ENCODE assay signal across 9 cellular contexts in genomic region chr1:31930827-31931226, GRCh38. TPM values are rescaled to one million over a fixed set of nuclear protein-coding genes. Genes with fewer than 3 reads are reported as not detected.
DNase-seq lines count a peak whose midpoint lies in the region; ATAC-seq, FAIRE-seq and TF ChIP-seq lines count a peak whose summit lies in the region.
"Had no signal": no experiment of that assay in that cellular context is flagged by ENCODE, and none has a peak within 500 bp of the region (broad histone marks: within the 10 kb centered on the region; RNA-seq: fewer than 3 reads in every experiment).

No MANE protein-coding gene starts in this region.

- H3K4me2 ChIP-seq in DOHH2 (ENCODE audit: low read length) = peak overlapping the region; percentile 90

- H3K9me3 Mint-ChIP-seq in chondrocyte (ENCODE audit: low read depth) (no peaks in the 10 kb centered on the region), progenitor cell of endocrine pancreas (ENCODE audit: low read depth) (no peaks in the 10 kb centered on the region)

- DNase-seq in NAMALWA (ENCODE audit: low spot score) (peak; percentile 63), chondrocyte (ENCODE audit: low spot score) (no peak), progenitor cell of endocrine pancreas (ENCODE audit: low spot score, unreplicated experiment) (no peak), HTR-8/SVneo (ENCODE audit: insufficient read length, low spot score) (no peak)
- no peak for DNase-seq in stimulated activated CD4-positive, alpha-beta T cell treated with anti-CD3 and anti-CD28 coated beads, Interleukin-15, amount 100 ng/mL, for 24 hours
- no peak for DNase-seq in stimulated activated CD4-positive, alpha-beta T cell treated with anti-CD3 and anti-CD28 coated beads, Interleukin-12 subunit alpha, Interleukin-12 subunit beta, amount 100 ng/mL, for 4 hours
- DNase-seq: nucleus accumbens had no signal

- H3K36me3 Mint-ChIP-seq in chondrocyte (ENCODE audit: low read depth) (no peaks in the 10 kb centered on the region), progenitor cell of endocrine pancreas (ENCODE audit: insufficient read depth) (no peaks in the 10 kb centered on the region)

- H3K27ac Mint-ChIP-seq in chondrocyte (ENCODE audit: unreplicated experiment) = peak overlapping the region; percentile 14
- H3K27ac Mint-ChIP-seq in progenitor cell of endocrine pancreas = peak overlapping the region; percentile 17

- peaks cover 99% of the 10 kb centered on the region for H3K4me1 ChIP-seq in DOHH2 (ENCODE audit: control insufficient read depth, low read length)

- no peak overlapping the region for H3K4me3 Mint-ChIP-seq in chondrocyte (ENCODE audit: unreplicated experiment)
- no peak overlapping the region for H3K4me3 Mint-ChIP-seq in progenitor cell of endocrine pancreas (ENCODE audit: low read depth)

- peak overlapping the region; percentile 87 for H3K27ac ChIP-seq in DOHH2 (ENCODE audit: low read depth, low read length)

- H3K4me1 Mint-ChIP-seq in chondrocyte (ENCODE audit: low read depth) = peaks cover 86% of the 10 kb centered on the region
- peaks cover 69% of the 10 kb centered on the region for H3K4me1 Mint-ChIP-seq in progenitor cell of endocrine pancreas (ENCODE audit: low read depth)

- no peaks in the 10 kb centered on the region for H3K9me2 ChIP-seq in DOHH2 (replicated peaks; ENCODE audit: control insufficient read depth, low read length)

- peaks cover 78% of the 10 kb centered on the region for H3K36me3 ChIP-seq in DOHH2 (ENCODE audit: control insufficient read depth, low read length)

- H4K20me1 ChIP-seq in DOHH2 (ENCODE audit: control insufficient read depth, insufficient read depth, low read depth, low read length) = peaks cover 4% of the 10 kb centered on the region; the same call in 1 of the 2 replicates

- H3K79me2 ChIP-seq in DOHH2 (ENCODE audit: control insufficient read depth, low read length) = peaks cover 100% of the 10 kb centered on the region

- peak overlapping the region; percentile 87 for H3K4me3 ChIP-seq in DOHH2 (ENCODE audit: low read length)

- no peaks in the 10 kb centered on the region for H3K9me3 ChIP-seq in DOHH2 (ENCODE audit: control insufficient read depth, insufficient read depth, low read length)

- H3F3A ChIP-seq in DOHH2 (ENCODE audit: control insufficient read depth, insufficient read depth) = peaks cover 72% of the 10 kb centered on the region

- no peak for ATAC-seq in GM19035 (IDR thresholded peaks at IDR 0.05; ENCODE audit: unreplicated experiment)

- no peak for TF ChIP-seq CTCF in DOHH2 (IDR thresholded peaks at IDR 0.05; ENCODE audit: low read depth, low read length, poor library complexity, severe bottlenecking)
- no peak for TF ChIP-seq CTCF in chondrocyte (IDR thresholded peaks at IDR 0.05)
- TF ChIP-seq CTCF in progenitor cell of endocrine pancreas (IDR thresholded peaks at IDR 0.05; ENCODE audit: unreplicated experiment) = no peak

- H3K27me3 ChIP-seq in DOHH2 (ENCODE audit: control insufficient read depth, low read length) = no peaks in the 10 kb centered on the region

- H3K27me3 Mint-ChIP-seq in chondrocyte (ENCODE audit: low read depth) (no peaks in the 10 kb centered on the region), progenitor cell of endocrine pancreas (no peaks in the 10 kb centered on the region)

- no peak for FAIRE-seq in HTR-8/SVneo (lab: Jason Lieb, UNC)

RNA-seq across cellular contexts. Expression of gene PTP4A2, which starts 7.3 kb away (rescaled TPM):
- total RNA-seq in chondrocyte (155 to 204 TPM (median 197 TPM) in 3 replicates), progenitor cell of endocrine pancreas (157 and 161 TPM in 2 replicates)
